Comparison of ENCODE assay signal across 8 cellular contexts in genomic region chr7:43758861-43759683, GRCh38. TPM values are rescaled to one million over a fixed set of nuclear protein-coding genes. Genes with fewer than 3 reads are reported as not detected.
DNase-seq lines count a peak whose midpoint lies in the region; ATAC-seq and TF ChIP-seq lines count a peak whose summit lies in the region.

No MANE protein-coding gene starts in this region.

- no peaks in the 10 kb centered on the region for H3K27me3 ChIP-seq in ascending aorta

- peak overlapping the region; percentile 95 to 96 for H3K4me3 ChIP-seq in ascending aorta

- no peaks in the 10 kb centered on the region for H3K9me3 ChIP-seq in ascending aorta

- ATAC-seq in GM19043 (IDR thresholded peaks at IDR 0.05; ENCODE audit: low read depth, unreplicated experiment) (peak; percentile 50), HG03159 (IDR thresholded peaks at IDR 0.05; ENCODE audit: unreplicated experiment) (peak; percentile 64), SK-N-SH treated with all-trans-retinoic acid at 6 μM for 48 hours (peak; percentile 84), sciatic nerve (peak; percentile 66)

- intact Hi-C loops in ascending aorta (cut with DNase I) = loop anchor here (1.0 to 5.0 kb wide), 2 partner anchors 30 to 78 kb away; partner anchors contain the start of gene COA1
- intact Hi-C loops in sciatic nerve (cut with DNase I) = no loop called here

- peak overlapping the region; percentile 63 to 87 for H3K27ac ChIP-seq in ascending aorta

- DNase-seq in CD1c-positive myeloid dendritic cell (ENCODE audit: extremely low spot score) (peak; percentile 43), ascending aorta (ENCODE audit: low spot score in 2 of 2) (peak in 1 of 2 donors; percentile 67), hypothalamus (lab: John Stamatoyannopoulos, UW) (peak in 27 of 51 donors; percentile 4 to 63 (median 30)), sciatic nerve (ENCODE audit: low spot score) (peak; percentile 66), A172 (ENCODE audit: low spot score) (no peak)

- no peaks in the 10 kb centered on the region for H3K36me3 ChIP-seq in ascending aorta

- TF ChIP-seq CTCF in ascending aorta (IDR thresholded peaks at IDR 0.05) = no peak

- H3K4me1 ChIP-seq in ascending aorta = peaks cover 0 to 13% of the 10 kb centered on the region in 2 donors

TF ChIP-seq in SK-N-SH treated with all-trans-retinoic acid at 6 μM for 48 hours, 23 proteins besides CTCF, POLR2A, EP300 and RAD21:
- TF ChIP-seq TSHZ2 (CRISPR knock-in tag; IDR thresholded peaks at IDR 0.05) (no peak), ZC3H10 (CRISPR knock-in tag; IDR thresholded peaks at IDR 0.05) (no peak), ESRRG (CRISPR knock-in tag; IDR thresholded peaks at IDR 0.05) (no peak), GLIS3 (CRISPR knock-in tag; IDR thresholded peaks at IDR 0.05) (no peak), POU6F1 (CRISPR knock-in tag; IDR thresholded peaks at IDR 0.05; ENCODE audit: borderline replicate concordance, low read depth) (no peak), CSDC2 (CRISPR knock-in tag; IDR thresholded peaks at IDR 0.05) (peak; percentile 20; the same call in 1 of the 2 replicates), CREB5 (CRISPR knock-in tag; IDR thresholded peaks at IDR 0.05; ENCODE audit: low read depth) (no peak), OSR1 (CRISPR knock-in tag; IDR thresholded peaks at IDR 0.05) (no peak)

RNA-seq across cellular contexts. Expression of gene BLVRA, which starts 0.6 kb away (rescaled TPM):
- 36.1 TPM for total RNA-seq in ascending aorta
- total RNA-seq in sciatic nerve = 64.4 TPM
- 129 and 138 TPM in 2 replicates for total RNA-seq in A172 (2014; rRNA removed; shearing (Covaris generic))

RNA-seq across cellular contexts. Expression of gene COA1, which starts 29.7 kb away (rescaled TPM):
- 16.3 TPM for total RNA-seq in ascending aorta
- 56.8 TPM for total RNA-seq in sciatic nerve
- 87.5 and 154 TPM in 2 replicates for total RNA-seq in A172 (2014; rRNA removed; shearing (Covaris generic))
